16 cellular contexts compared by ENCODE assay signal in genomic region chr1:48200166-48200900, GRCh38. TPM values are rescaled to one million over a fixed set of nuclear protein-coding genes. Genes with fewer than 3 reads are reported as not detected.
DNase-seq lines count a peak whose midpoint lies in the region; ATAC-seq and TF ChIP-seq lines count a peak whose summit lies in the region.
"Had no signal": no experiment of that assay in that cellular context is flagged by ENCODE, and none has a peak within 500 bp of the region (broad histone marks: within the 10 kb centered on the region; RNA-seq: fewer than 3 reads in every experiment).

No MANE protein-coding gene starts in this region.

- no peaks in the 10 kb centered on the region for H3K27me3 ChIP-seq in fibroblast of lung (ENCODE audit: control insufficient read depth, insufficient read depth, low read length)

- CTCF ChIA-PET in activated CD4-positive, alpha-beta T cell treated with anti-CD3 and anti-CD28 coated beads for 36 hours (lab: Charles Lee): interaction anchor here (0.9 to 4.2 kb wide), 7 partner anchors 8 to 124 kb away, joined by 3 to 34 read pairs (median 3); no protein-coding TSS in a partner anchor

- H3K79me2 ChIP-seq in fibroblast of lung (ENCODE audit: control insufficient read depth, insufficient read depth, low read length): no peaks in the 10 kb centered on the region

- DNase-seq in NCI-H748 (lab: John Stamatoyannopoulos, UW; ENCODE audit: unreplicated experiment) (peak; percentile 37), NCI-H748 treated with DMSO at 0.1 percent for 48 hours (lab: John Stamatoyannopoulos, UW) (no peak), amniotic epithelial cell (ENCODE audit: low read depth) (peak; percentile 70), fibroblast of lung (ENCODE audit: low read depth in 2 of 2) (peak; percentile 23 to 73), renal cortical epithelial cell (ENCODE audit: low read depth) (peak; percentile 52), NCI-H1694 (lab: John Stamatoyannopoulos, UW) (no peak)
- no peak for DNase-seq in activated CD4-positive, alpha-beta T cell treated with anti-CD3 and anti-CD28 coated beads for 1 hour
- no peak for DNase-seq in activated CD4-positive, alpha-beta T cell treated with anti-CD3 and anti-CD28 coated beads for 36 hours
- DNase-seq: C1 segment of cervical spinal cord; IMR-90; Kasumi-1; NCI-H2171; NCI-H446 treated with DMSO at 0.1 percent for 48 hours; NK-92 treated with Interleukin-12 subunit alpha and Interleukin-12 subunit beta, amount 100 ng/mL, for 24 hours had no signal

- no peaks in the 10 kb centered on the region for H3K9me3 ChIP-seq in fibroblast of lung (ENCODE audit: control insufficient read depth, insufficient read depth, low read depth, low read length)
- H3K9me3 ChIP-seq: HAP-1 had no signal

- H3K27ac ChIP-seq in fibroblast of lung (ENCODE audit: insufficient read depth, low read length): no peak overlapping the region

- no peak overlapping the region for H3K4me2 ChIP-seq in fibroblast of lung (ENCODE audit: extremely low read depth, insufficient read depth, low read length)

- no peak for TF ChIP-seq CTCF in fibroblast of lung (conservative IDR thresholded peaks at IDR 0.05 in 1 of 2, IDR thresholded peaks at IDR 0.05 in 1 of 2; ENCODE audit: low read depth in 1 of 2, low read length in 2 of 2)

- H3K4me1 ChIP-seq in fibroblast of lung (ENCODE audit: control insufficient read depth, extremely low read depth, insufficient read depth, low read length): peaks cover 3% of the 10 kb centered on the region
- H3K4me1 ChIP-seq: HAP-1 had no signal

- no peak overlapping the region for H3K4me3 ChIP-seq in fibroblast of lung (replicated peaks in 1 of 4; ENCODE audit: control extremely low read depth in 1 of 4, insufficient read depth in 1 of 4, low read depth in 3 of 4, low read length in 4 of 4)
- H3K4me3 ChIP-seq: HAP-1 had no signal

- POLR2A ChIA-PET in activated CD4-positive, alpha-beta T cell treated with anti-CD3 and anti-CD28 coated beads for 36 hours (lab: Charles Lee): no interaction called here

- intact Hi-C loops in activated CD4-positive, alpha-beta T cell treated with anti-CD3 and anti-CD28 coated beads for 36 hours (cut with DNase I, micrococcal nuclease): loop anchor here in 1 of 2 experiments (5.0 kb wide), 1 partner anchor 108 kb away; no protein-coding TSS in a partner anchor

- no peaks in the 10 kb centered on the region for H4K20me1 ChIP-seq in fibroblast of lung (ENCODE audit: control insufficient read depth, extremely low read depth, insufficient read depth, low read length)

- H3K36me3 Mint-ChIP-seq in activated CD4-positive, alpha-beta T cell treated with anti-CD3 and anti-CD28 coated beads for 36 hours (ENCODE audit: low read depth): no peaks in the 10 kb centered on the region

- no peak for ATAC-seq in activated CD4-positive, alpha-beta T cell treated with anti-CD3 and anti-CD28 coated beads for 36 hours

- H3K4me3 Mint-ChIP-seq in activated CD4-positive, alpha-beta T cell treated with anti-CD3 and anti-CD28 coated beads for 36 hours: no peak overlapping the region

- no peaks in the 10 kb centered on the region for H3K9me3 Mint-ChIP-seq in activated CD4-positive, alpha-beta T cell treated with anti-CD3 and anti-CD28 coated beads for 36 hours (ENCODE audit: low read depth)

- H3K4me1 Mint-ChIP-seq in activated CD4-positive, alpha-beta T cell treated with anti-CD3 and anti-CD28 coated beads for 36 hours: no peaks in the 10 kb centered on the region

- H3K9ac ChIP-seq in fibroblast of lung (ENCODE audit: insufficient read depth, low read length): no peak overlapping the region

- no peak overlapping the region for H2AFZ ChIP-seq in fibroblast of lung (ENCODE audit: low read length)

- no peaks in the 10 kb centered on the region for H3K36me3 ChIP-seq in fibroblast of lung (ENCODE audit: control insufficient read depth, insufficient read depth, low read length)
- H3K36me3 ChIP-seq: HAP-1 had no signal

- no peak overlapping the region for H3K27ac Mint-ChIP-seq in activated CD4-positive, alpha-beta T cell treated with anti-CD3 and anti-CD28 coated beads for 36 hours

- H3K27me3 Mint-ChIP-seq in activated CD4-positive, alpha-beta T cell treated with anti-CD3 and anti-CD28 coated beads for 36 hours: no peaks in the 10 kb centered on the region

RNA-seq across cellular contexts. Expression of gene SLC5A9, which starts 22.2 kb away (rescaled TPM):
- total RNA-seq in fibroblast of lung (not detected in 2 replicates), renal cortical epithelial cell (0.35 and 1.6 TPM in 2 replicates)
- not detected in 2 replicates for polyA plus RNA-seq in fibroblast of lung
- 0.06 TPM in 1 of 2 replicates, not detected in the other for polyA plus RNA-seq in fibroblast of lung (2012)
- polyA minus RNA-seq in fibroblast of lung (ENCODE audit: low replicate concordance): not detected in 2 replicates
- total RNA-seq in activated CD4-positive, alpha-beta T cell treated with anti-CD3 and anti-CD28 coated beads for 36 hours: not detected
- total RNA-seq: A172, IMR-90 had no signal
- polyA plus RNA-seq: IMR-90 had no signal

Comparison
In these comparisons a context has a peak if more than half of its experiments do, and no peak if none do; other contexts are left out.
1. DNase-seq: peak in NCI-H748 (single experiment), amniotic epithelial cell (single experiment), fibroblast of lung (2 of 2) and renal cortical epithelial cell (single experiment); none in NCI-H748 treated with DMSO at 0.1 percent for 48 hours (single experiment), activated CD4-positive, alpha-beta T cell treated with anti-CD3 and anti-CD28 coated beads for 1 hour (single experiment), activated CD4-positive, alpha-beta T cell treated with anti-CD3 and anti-CD28 coated beads for 36 hours (single experiment) and NCI-H1694 (single experiment).